Comparison of ENCODE assay signal across 8 cellular contexts in genomic region chr12:48936379-48936979, GRCh38. TPM values are rescaled to one million over a fixed set of nuclear protein-coding genes. Genes with fewer than 3 reads are reported as not detected.
DNase-seq lines count a peak whose midpoint lies in the region; ATAC-seq and TF ChIP-seq lines count a peak whose summit lies in the region.

No MANE protein-coding gene starts in this region.

- no peaks in the 10 kb centered on the region for H3K4me1 ChIP-seq in OCI-LY3 (ENCODE audit: low read length)
- H3K4me1 ChIP-seq in naive thymus-derived CD4-positive, alpha-beta T cell (ENCODE audit: control insufficient read depth in 2 of 2, insufficient read depth in 2 of 2, low read length in 2 of 2), result peaks cover 6 to 34% of the 10 kb centered on the region in 2 donors

- H3K36me3 Mint-ChIP-seq in CD14-positive monocyte, result peaks cover 81 to 93% of the 10 kb centered on the region in 2 donors
- H3K36me3 Mint-ChIP-seq in naive thymus-derived CD4-positive, alpha-beta T cell, result peaks cover 0 to 20% (median 4%) of the 10 kb centered on the region in 5 donors
- peaks cover 52% of the 10 kb centered on the region for H3K36me3 Mint-ChIP-seq in stimulated activated memory B cell treated with anti-CD40 and anti-IgM and Interleukin-4, amounts not matched to agents 10 μg/mL and 1 μg/mL and 100 μg/mL, for 72 hours

- H3K4me3 Mint-ChIP-seq in CD14-positive monocyte, result no peak overlapping the region
- no peak overlapping the region for H3K4me3 Mint-ChIP-seq in naive thymus-derived CD4-positive, alpha-beta T cell
- H3K4me3 Mint-ChIP-seq in stimulated activated memory B cell treated with anti-CD40 and anti-IgM and Interleukin-4, amounts not matched to agents 10 μg/mL and 1 μg/mL and 100 μg/mL, for 72 hours, result no peak overlapping the region

- peaks cover 31% of the 10 kb centered on the region for H3K4me1 Mint-ChIP-seq in CD14-positive monocyte
- H3K4me1 Mint-ChIP-seq in naive thymus-derived CD4-positive, alpha-beta T cell, result peaks cover 12 to 31% (median 16%) of the 10 kb centered on the region in 7 donors
- H3K4me1 Mint-ChIP-seq in stimulated activated memory B cell treated with anti-CD40 and anti-IgM and Interleukin-4, amounts not matched to agents 10 μg/mL and 1 μg/mL and 100 μg/mL, for 72 hours, result peaks cover 40% of the 10 kb centered on the region

- no peak overlapping the region for H3K27ac ChIP-seq in OCI-LY3 (ENCODE audit: low read length)
- H3K27ac ChIP-seq in naive thymus-derived CD4-positive, alpha-beta T cell (ENCODE audit: low read depth, low read length), result no peak overlapping the region

- H4K20me1 ChIP-seq in OCI-LY3 (ENCODE audit: insufficient read depth, low read length), result peaks cover 16% of the 10 kb centered on the region

- no peaks in the 10 kb centered on the region for H3K9me3 ChIP-seq in OCI-LY3 (ENCODE audit: insufficient read depth, low read length)
- no peaks in the 10 kb centered on the region for H3K9me3 ChIP-seq in naive thymus-derived CD4-positive, alpha-beta T cell (ENCODE audit: control insufficient read depth in 2 of 3, low read length in 3 of 3)

- H3K27ac Mint-ChIP-seq in CD14-positive monocyte, result peak overlapping the region in 3 of 7 donors; percentile 35 to 53 (median 36)
- H3K27ac Mint-ChIP-seq in naive thymus-derived CD4-positive, alpha-beta T cell, result peak overlapping the region; percentile 1 to 85 (median 68)
- no peak overlapping the region for H3K27ac Mint-ChIP-seq in stimulated activated memory B cell treated with anti-CD40 and anti-IgM and Interleukin-4, amounts not matched to agents 10 μg/mL and 1 μg/mL and 100 μg/mL, for 72 hours

- no peak for TF ChIP-seq POLR2A in erythroblast (IDR thresholded peaks at IDR 0.05; ENCODE audit: low read length)
- TF ChIP-seq POLR2A in GM18505 (IDR thresholded peaks at IDR 0.05; ENCODE audit: borderline replicate concordance, extremely low read depth, insufficient read depth, insufficient read length), result no peak

- H2AFZ ChIP-seq in OCI-LY3 (ENCODE audit: low read depth, low read length), result no peak overlapping the region

- CTCF ChIA-PET in naive thymus-derived CD4-positive, alpha-beta T cell (lab: Charles Lee), result interaction anchor here (0.6 to 9.6 kb wide), 13 partner anchors 10 to 88 kb away, joined by 3 to 128 read pairs (median 3); partner anchors contain the start of genes DDX23, FKBP11, RND1 and WNT10B

- peaks cover 0 to 2% (median 0%) of the 10 kb centered on the region in 3 donors for H3K27me3 Mint-ChIP-seq in CD14-positive monocyte (ENCODE audit: low read depth in 3 of 3)
- H3K27me3 Mint-ChIP-seq in naive thymus-derived CD4-positive, alpha-beta T cell, result no peaks in the 10 kb centered on the region
- no peaks in the 10 kb centered on the region for H3K27me3 Mint-ChIP-seq in stimulated activated memory B cell treated with anti-CD40 and anti-IgM and Interleukin-4, amounts not matched to agents 10 μg/mL and 1 μg/mL and 100 μg/mL, for 72 hours

- H3K4me3 ChIP-seq in OCI-LY3 (ENCODE audit: low read length), result no peak overlapping the region
- H3K4me3 ChIP-seq in naive thymus-derived CD4-positive, alpha-beta T cell (ENCODE audit: low read length), result no peak overlapping the region

- no peaks in the 10 kb centered on the region for H3K79me2 ChIP-seq in OCI-LY3 (ENCODE audit: low read length)

- no peak overlapping the region for H3K9ac ChIP-seq in OCI-LY3 (ENCODE audit: low read length)

- POLR2A ChIA-PET in naive thymus-derived CD4-positive, alpha-beta T cell (lab: Charles Lee), result interaction anchor here (1.1 to 3.0 kb wide), 5 partner anchors 11 to 84 kb away, joined by 7 to 15 read pairs (median 9); partner anchors contain the start of genes DDX23 and FKBP11

- no peak overlapping the region for H3K4me2 ChIP-seq in OCI-LY3 (ENCODE audit: low read length)

- intact Hi-C loops in CD14-positive monocyte (cut with micrococcal nuclease), result no loop called here
- intact Hi-C loops in naive thymus-derived CD4-positive, alpha-beta T cell (cut with micrococcal nuclease), result loop anchor here (1.0 to 2.0 kb wide), 7 partner anchors 12 to 184 kb away; partner anchors contain the start of gene ARF3 (in 1 of the 2)

- H3K27me3 ChIP-seq in OCI-LY3 (ENCODE audit: low read depth, low read length), result no peaks in the 10 kb centered on the region
- no peaks in the 10 kb centered on the region for H3K27me3 ChIP-seq in naive thymus-derived CD4-positive, alpha-beta T cell (ENCODE audit: control insufficient read depth in 2 of 2, insufficient read depth in 2 of 2, low read length in 2 of 2)

- peaks cover 30% of the 10 kb centered on the region for H3K36me3 ChIP-seq in OCI-LY3 (replicated peaks; ENCODE audit: low read depth, low read length)
- H3K36me3 ChIP-seq in naive thymus-derived CD4-positive, alpha-beta T cell (ENCODE audit: control insufficient read depth in 2 of 3, insufficient read depth in 3 of 3, low read length in 3 of 3), result peaks cover 0 to 52% (median 5%) of the 10 kb centered on the region in 3 experiments

- no peaks in the 10 kb centered on the region for H3K9me3 Mint-ChIP-seq in CD14-positive monocyte
- H3K9me3 Mint-ChIP-seq in naive thymus-derived CD4-positive, alpha-beta T cell, result no peaks in the 10 kb centered on the region
- H3K9me3 Mint-ChIP-seq in stimulated activated memory B cell treated with anti-CD40 and anti-IgM and Interleukin-4, amounts not matched to agents 10 μg/mL and 1 μg/mL and 100 μg/mL, for 72 hours, result no peaks in the 10 kb centered on the region

- peak; percentile 80 for ATAC-seq in naive thymus-derived CD4-positive, alpha-beta T cell
- ATAC-seq in stimulated activated memory B cell treated with anti-CD40 and anti-IgM and Interleukin-4, amounts not matched to agents 10 μg/mL and 1 μg/mL and 100 μg/mL, for 72 hours, result peak; percentile 56
- no peak for ATAC-seq in GM18505 (IDR thresholded peaks at IDR 0.05; ENCODE audit: unreplicated experiment)

- DNase-seq in CD14-positive monocyte (ENCODE audit: low spot score) (peak; percentile 50), HCEC 1CT (peak; percentile 51), activated T-cell treated with anti-CD3 and anti-CD28 coated beads for 1 hour (ENCODE audit: low read depth) (peak; percentile 87), erythroblast (lab: John Stamatoyannopoulos, UW) (peak; percentile 70 to 84)
- peak; percentile 65 to 87 (median 77) for DNase-seq in naive thymus-derived CD4-positive, alpha-beta T cell

- TF ChIP-seq CTCF in CD14-positive monocyte (IDR thresholded peaks at IDR 0.05) (peak; percentile 95), OCI-LY3 (IDR thresholded peaks at IDR 0.05; ENCODE audit: low read depth, low read length) (peak; percentile 90)

RNA-seq across cellular contexts. Expression of gene FKBP11, which starts 11.2 kb away (rescaled TPM):
- polyA plus RNA-seq in CD14-positive monocyte, result 1 to 10 TPM; 1.5 to 2.2 TPM
- total RNA-seq in naive thymus-derived CD4-positive, alpha-beta T cell, result 10 to 100 TPM; 40.3 to 55.7 (median 48.5) TPM
- 10 to 100 TPM; 74.2 to 83.7 TPM for polyA plus RNA-seq in naive thymus-derived CD4-positive, alpha-beta T cell

RNA-seq across cellular contexts. Expression of gene ARF3, which starts 20.8 kb away (rescaled TPM):
- polyA plus RNA-seq in CD14-positive monocyte, result 10 to 100 TPM; 56.5 to 58.4 TPM
- 100 to 1,000 TPM in 1 of 5 experiments, 10 to 100 TPM in 4; 48.7 to 137 (median 56.1) TPM for total RNA-seq in naive thymus-derived CD4-positive, alpha-beta T cell
- polyA plus RNA-seq in naive thymus-derived CD4-positive, alpha-beta T cell, result 10 to 100 TPM; 15.9 to 21.9 TPM

RNA-seq across cellular contexts. Expression of gene WNT10B, which starts 35.1 kb away (rescaled TPM):
- not detected for polyA plus RNA-seq in CD14-positive monocyte
- total RNA-seq in naive thymus-derived CD4-positive, alpha-beta T cell, result 10 to 100 TPM in 1 of 5 experiments, 1 to 10 TPM in 4; 1.8 to 10.7 (median 7.5) TPM
- polyA plus RNA-seq in naive thymus-derived CD4-positive, alpha-beta T cell, result under 1 TPM; 0.07 to 0.15 TPM

RNA-seq across cellular contexts. Expression of gene WNT1, which starts 41.6 kb away (rescaled TPM):
- not detected for polyA plus RNA-seq in CD14-positive monocyte
- 1 to 10 TPM in 1 of 5 experiments, under 1 TPM in 3, not detected in 1; 0.30 to 1.5 (median 0.49) TPM for total RNA-seq in naive thymus-derived CD4-positive, alpha-beta T cell
- under 1 TPM in 1 of 2 donors, not detected in 1; 0.24 TPM for polyA plus RNA-seq in naive thymus-derived CD4-positive, alpha-beta T cell

Comparison
In these comparisons a context has a peak if more than half of its experiments do, and no peak if none do; other contexts are left out.
1. RNA of gene FKBP11, which starts 11.2 kb away (polyA plus RNA-seq): 74.2 to 83.7 TPM in naive thymus-derived CD4-positive, alpha-beta T cell; 1.5 to 2.2 TPM in CD14-positive monocyte; every median in the first group is over 10 times any median in the second.
2. intact Hi-C loops: an anchor here in naive thymus-derived CD4-positive, alpha-beta T cell (1.0 to 2.0 kb wide); none called in CD14-positive monocyte.
3. Peak in every context shown above with its lines, with median percentiles within 50 percentile points of each other: DNase-seq.